In genomic region chr7:155648752-155649339, GRCh38 we compare ENCODE assay signal across 27 cellular contexts. TPM values are rescaled to one million over a fixed set of nuclear protein-coding genes. Genes with fewer than 3 reads are reported as not detected.
DNase-seq lines count a peak whose midpoint lies in the region; ATAC-seq and TF ChIP-seq lines count a peak whose summit lies in the region.
"Had no signal": no experiment of that assay in that cellular context is flagged by ENCODE, and none has a peak within 500 bp of the region (broad histone marks: within the 10 kb centered on the region; RNA-seq: fewer than 3 reads in every experiment).

No MANE protein-coding gene starts in this region.

- H3K4me1 Mint-ChIP-seq in activated T-cell treated with anti-CD3 and anti-CD28 coated beads, Interleukin-2, amount 50 U/mL, for 72 hours (ENCODE audit: low read depth): peaks cover 79% of the 10 kb centered on the region
- H3K4me1 Mint-ChIP-seq in activated T-cell treated with anti-CD3 and anti-CD28 coated beads, Interleukin-2, amount 50 U/mL, for 24 hours (ENCODE audit: low read depth): peaks cover 82% of the 10 kb centered on the region
- H3K4me1 Mint-ChIP-seq in activated B cell treated with CpG ODN at 0.5 μM for 24 hours (peaks cover 79% of the 10 kb centered on the region), nephron (peaks cover 29% of the 10 kb centered on the region)

- whole genome bisulfite sequencing in adrenal gland, 4 donors: 85 to 96% (median 93%) methylated on average over 3 of the region's 3 CpGs

- H3K9me3 Mint-ChIP-seq in activated T-cell treated with anti-CD3 and anti-CD28 coated beads, Interleukin-2, amount 50 U/mL, for 72 hours: peaks cover 9% of the 10 kb centered on the region in 2 donors
- peaks cover 18% of the 10 kb centered on the region for H3K9me3 Mint-ChIP-seq in activated T-cell treated with anti-CD3 and anti-CD28 coated beads, Interleukin-2, amount 50 U/mL, for 24 hours
- H3K9me3 Mint-ChIP-seq in activated B cell treated with CpG ODN at 0.5 μM for 24 hours (peaks cover 14% of the 10 kb centered on the region), nephron (peaks cover 53% of the 10 kb centered on the region)

- in situ Hi-C loops in Caki2 (cut with HindIII; ENCODE audit: low pct_unique_long_range_greater_than_20kb, low sequenced_read_pairs): no loop called here

- peaks cover 23 to 40% of the 10 kb centered on the region in 2 donors for H3K36me3 Mint-ChIP-seq in activated T-cell treated with anti-CD3 and anti-CD28 coated beads, Interleukin-2, amount 50 U/mL, for 72 hours (ENCODE audit: insufficient read depth in 2 of 2)
- peaks cover 78% of the 10 kb centered on the region for H3K36me3 Mint-ChIP-seq in activated T-cell treated with anti-CD3 and anti-CD28 coated beads, Interleukin-2, amount 50 U/mL, for 24 hours (ENCODE audit: low read depth)
- H3K36me3 Mint-ChIP-seq in activated B cell treated with CpG ODN at 0.5 μM for 24 hours (ENCODE audit: low read depth): peaks cover 53% of the 10 kb centered on the region
- H3K36me3 Mint-ChIP-seq in nephron (ENCODE audit: low read depth): peaks cover 90% of the 10 kb centered on the region

- peaks cover 15 to 34% of the 10 kb centered on the region in 2 donors for H3K4me1 ChIP-seq in adrenal gland (replicated peaks in 1 of 2)
- H3K4me1 ChIP-seq: parathyroid adenoma had no signal

- intact Hi-C loops in activated B cell treated with CpG ODN at 0.5 μM for 24 hours (cut with micrococcal nuclease): loop anchor here (10.0 kb wide), 1 partner anchor 1246 kb away; the partner anchor contains the start of gene LMBR1
- intact Hi-C loops in adrenal gland (cut with DNase I): loop anchor here in 1 of 2 donors (10.0 kb wide), 1 partner anchor 66 kb away; no protein-coding TSS in a partner anchor

- DNase-seq in activated T-cell treated with anti-CD3 and anti-CD28 coated beads, Interleukin-2, amount 50 U/mL, for 72 hours: no peak
- DNase-seq in activated T-cell treated with anti-CD3 and anti-CD28 coated beads, Interleukin-2, amount 50 U/mL, for 24 hours: no peak
- DNase-seq in Caki2 (ENCODE audit: low read depth) (peak; percentile 9), activated B cell treated with CpG ODN at 0.5 μM for 24 hours (no peak), GM10266 (ENCODE audit: extremely low spot score) (no peak), adrenal gland (no peak)
- DNase-seq: activated CD4-positive, CD25-positive, alpha-beta regulatory T cell; AML-193; caudate nucleus; cortex of kidney; DMS53; effector memory CD4-positive, alpha-beta T cell; HCEC 1CT; left lung; NCI-H1105 treated with DMSO at 0.1 percent for 48 hours; NCI-H1930; NCI-H2171 treated with DMSO at 0.1 percent for 48 hours; NCI-H510A; small intestine; stimulated activated naive CD4-positive, alpha-beta T cell had no signal

- H3K27ac Mint-ChIP-seq in activated T-cell treated with anti-CD3 and anti-CD28 coated beads, Interleukin-2, amount 50 U/mL, for 72 hours: peak overlapping the region; percentile 39
- no peak overlapping the region for H3K27ac Mint-ChIP-seq in activated T-cell treated with anti-CD3 and anti-CD28 coated beads, Interleukin-2, amount 50 U/mL, for 24 hours
- H3K27ac Mint-ChIP-seq in activated B cell treated with CpG ODN at 0.5 μM for 24 hours (peak overlapping the region; percentile 8), nephron (peak overlapping the region in 1 of 3 experiments; percentile 72)
- H3K27ac Mint-ChIP-seq: activated T-helper 2 cell treated with anti-CD3 and anti-CD28 coated beads, Interferon-gamma antibody, Interleukin-2, Interleukin-4, amounts not matched to agents 10 μg/mL and 5 μg/mL and 100 μg/mL, durations not matched to agents 14 hours and 24 hours and 36 hours had no signal

- no peaks in the 10 kb centered on the region for H3K27me3 ChIP-seq in adrenal gland
- H3K27me3 ChIP-seq: left lung, suprapubic skin had no signal

- H3K4me3 Mint-ChIP-seq in activated T-cell treated with anti-CD3 and anti-CD28 coated beads, Interleukin-2, amount 50 U/mL, for 72 hours: peak overlapping the region in 1 of 2 donors; percentile 1
- H3K4me3 Mint-ChIP-seq in activated T-cell treated with anti-CD3 and anti-CD28 coated beads, Interleukin-2, amount 50 U/mL, for 24 hours: no peak overlapping the region
- no peak overlapping the region for H3K4me3 Mint-ChIP-seq in activated B cell treated with CpG ODN at 0.5 μM for 24 hours
- peak overlapping the region in 2 of 3 experiments; percentile 35 to 61 for H3K4me3 Mint-ChIP-seq in nephron
- H3K4me3 Mint-ChIP-seq: memory B cell had no signal

- H3K36me3 ChIP-seq in adrenal gland (replicated peaks in 1 of 2): no peaks in the 10 kb centered on the region

- CTCF ChIA-PET in activated B cell treated with CpG ODN at 0.5 μM for 24 hours (lab: Charles Lee): no interaction called here

- POLR2A ChIA-PET in activated B cell treated with CpG ODN at 0.5 μM for 24 hours (lab: Charles Lee): interaction anchor here (0.6 kb wide), 1 partner anchor 62 kb away, joined by 3 read pairs; no protein-coding TSS in a partner anchor

- H3K9me3 ChIP-seq in adrenal gland (replicated peaks in 1 of 3): peaks cover 0 to 11% (median 11%) of the 10 kb centered on the region in 3 donors

- TF ChIP-seq CTCF in activated B cell treated with CpG ODN at 0.5 μM for 24 hours (IDR thresholded peaks at IDR 0.05): no peak
- TF ChIP-seq CTCF in nephron (IDR thresholded peaks at IDR 0.05; ENCODE audit: unreplicated experiment in 3 of 3): no peak
- no peak for TF ChIP-seq CTCF in GM10266 (IDR thresholded peaks at IDR 0.05; ENCODE audit: control insufficient read depth, insufficient read depth, low read depth, missing control alignments)
- TF ChIP-seq CTCF in adrenal gland (IDR thresholded peaks at IDR 0.05): no peak

- no peak overlapping the region for H3K4me3 ChIP-seq in adrenal gland
- H3K4me3 ChIP-seq: A549, left lung, suprapubic skin had no signal

- no peak overlapping the region for H3K27ac ChIP-seq in adrenal gland
- H3K27ac ChIP-seq: A549, left lung, parathyroid adenoma, suprapubic skin had no signal

- TF ChIP-seq POLR2A in adrenal gland (IDR thresholded peaks at IDR 0.05): no peak

- H3K27me3 Mint-ChIP-seq in activated T-cell treated with anti-CD3 and anti-CD28 coated beads, Interleukin-2, amount 50 U/mL, for 72 hours (ENCODE audit: low read depth): no peaks in the 10 kb centered on the region
- H3K27me3 Mint-ChIP-seq in activated T-cell treated with anti-CD3 and anti-CD28 coated beads, Interleukin-2, amount 50 U/mL, for 24 hours: no peaks in the 10 kb centered on the region
- H3K27me3 Mint-ChIP-seq in activated B cell treated with CpG ODN at 0.5 μM for 24 hours (no peaks in the 10 kb centered on the region), nephron (ENCODE audit: low read depth) (no peaks in the 10 kb centered on the region)
- H3K27me3 Mint-ChIP-seq: memory B cell had no signal

- no peak for ATAC-seq in activated T-cell treated with anti-CD3 and anti-CD28 coated beads, Interleukin-2, amount 50 U/mL, for 72 hours (replicated peaks in 1 of 2)
- no peak for ATAC-seq in activated B cell treated with CpG ODN at 0.5 μM for 24 hours (ENCODE audit: low read depth)
- ATAC-seq in GM19324 (IDR thresholded peaks at IDR 0.05; ENCODE audit: low FRiP score, unreplicated experiment): no peak
- ATAC-seq: A549, left lung had no signal

RNA-seq across cellular contexts. Expression of gene RBM33, which starts 4.4 kb away (rescaled TPM):
- total RNA-seq in activated T-cell treated with anti-CD3 and anti-CD28 coated beads, Interleukin-2, amount 50 U/mL, for 72 hours: 100 to 1,000 TPM in 1 of 2 donors, 10 to 100 TPM in 1; 93.1 to 104 TPM
- total RNA-seq in Caki2 (2014; rRNA removed; shearing (Covaris generic); ENCODE audit: low replicate concordance): 7.3 and 29.9 TPM in 2 replicates
- total RNA-seq in activated B cell treated with CpG ODN at 0.5 μM for 24 hours: 107 and 117 TPM in 2 replicates
- 10 to 100 TPM; 10.3 to 57.1 (median 41.3) TPM for total RNA-seq in adrenal gland
- polyA plus RNA-seq in adrenal gland: 10 to 100 TPM; 10.7 to 36.8 (median 20.3) TPM

Comparison
In these comparisons a context has a peak if more than half of its experiments do, and no peak if none do; other contexts are left out.
1. H3K4me3 Mint-ChIP-seq: peak in nephron (2 of 3); none in activated T-cell treated with anti-CD3 and anti-CD28 coated beads, Interleukin-2, amount 50 U/mL, for 24 hours (single experiment) and activated B cell treated with CpG ODN at 0.5 μM for 24 hours (single experiment).